13 cellular contexts compared by ENCODE assay signal in genomic region chr3:131903988-131904415, GRCh38.
DNase-seq lines count a peak whose midpoint lies in the region; ATAC-seq and TF ChIP-seq lines count a peak whose summit lies in the region.
"Had no signal": no experiment of that assay in that cellular context is flagged by ENCODE, and none has a peak within 500 bp of the region (broad histone marks: within the 10 kb centered on the region; RNA-seq: fewer than 3 reads in every experiment).

No MANE protein-coding gene starts in this region.

- peak; percentile 83 for ATAC-seq in omental fat pad (ENCODE audit: low FRiP score)
- no peak for ATAC-seq in GM18867 (IDR thresholded peaks at IDR 0.05; ENCODE audit: unreplicated experiment)

- DNase-seq in Caki2 (ENCODE audit: low read depth) (peak; percentile 41), NCI-H460 (ENCODE audit: extremely low read depth, low read depth) (peak; percentile 4), epithelial cell of prostate (ENCODE audit: low read depth, low spot score) (peak; percentile 54), omental fat pad (ENCODE audit: low spot score) (no peak), A673 (ENCODE audit: low spot score) (no peak)
- no peak for DNase-seq in activated naive CD4-positive, alpha-beta T cell treated with anti-CD3 and anti-CD28 coated beads, Interleukin-2, amount 50 U/mL, for 16 hours
- no peak for DNase-seq in activated CD4-positive, alpha-beta memory T cell treated with anti-CD3 and anti-CD28 coated beads, Interleukin-2, amount 10 ng/mL, durations not matched to agents 7 days and 5 days
- DNase-seq: activated effector memory CD4-positive, alpha-beta T cell treated with anti-CD3 and anti-CD28 coated beads, Interleukin-2, amount 50 U/mL, for 16 hours; NCI-H146; stimulated activated CD4-positive, alpha-beta T cell treated with anti-CD3 and anti-CD28 coated beads, Interleukin-1b, Interleukin-23, amount 100 ng/mL, for 48 hours had no signal

- H3K9me3 Mint-ChIP-seq in activated CD4-positive, alpha-beta memory T cell treated with anti-CD3 and anti-CD28 coated beads, Interleukin-2, amount 10 ng/mL, durations not matched to agents 7 days and 5 days: no peaks in the 10 kb centered on the region
- H3K9me3 Mint-ChIP-seq: nephron had no signal

- H3K4me1 ChIP-seq in A673 (ENCODE audit: insufficient read depth, low read length, poor library complexity, severe bottlenecking): peaks cover 43% of the 10 kb centered on the region

- H3K4me3 Mint-ChIP-seq in activated CD4-positive, alpha-beta memory T cell treated with anti-CD3 and anti-CD28 coated beads, Interleukin-2, amount 10 ng/mL, durations not matched to agents 7 days and 5 days: no peak overlapping the region
- H3K4me3 Mint-ChIP-seq: nephron had no signal

- intact Hi-C loops in A673 (cut with micrococcal nuclease; ENCODE audit: unreplicated experiment): no loop called here

- H3K4me3 ChIP-seq in A673 (ENCODE audit: low read depth, low read length, poor library complexity, severe bottlenecking): no peak overlapping the region

- no peaks in the 10 kb centered on the region for H3K36me3 Mint-ChIP-seq in activated CD4-positive, alpha-beta memory T cell treated with anti-CD3 and anti-CD28 coated beads, Interleukin-2, amount 10 ng/mL, durations not matched to agents 7 days and 5 days (ENCODE audit: low read depth)

- POLR2A ChIA-PET in A673 (lab: Charles Lee; ENCODE audit: low non-redundant PET): no interaction called here
- POLR2A ChIA-PET in activated CD4-positive, alpha-beta memory T cell treated with anti-CD3 and anti-CD28 coated beads, Interleukin-2, amount 10 ng/mL, durations not matched to agents 7 days and 5 days (lab: Charles Lee): interaction anchor here (0.6 kb wide), 1 partner anchor 102 kb away, joined by 3 read pairs; no protein-coding TSS in a partner anchor

- H3K27ac Mint-ChIP-seq in activated CD4-positive, alpha-beta memory T cell treated with anti-CD3 and anti-CD28 coated beads, Interleukin-2, amount 10 ng/mL, durations not matched to agents 7 days and 5 days: no peak overlapping the region
- H3K27ac Mint-ChIP-seq: nephron had no signal

- H3K27me3 ChIP-seq in A673 (replicated peaks; ENCODE audit: insufficient read depth, low read depth, low read length, poor library complexity): no peaks in the 10 kb centered on the region

- H3K36me3 ChIP-seq in A673 (ENCODE audit: insufficient read depth, low read length, poor library complexity, severe bottlenecking): no peaks in the 10 kb centered on the region

- CTCF ChIA-PET in A673 (lab: Charles Lee): no interaction called here
- CTCF ChIA-PET in activated CD4-positive, alpha-beta memory T cell treated with anti-CD3 and anti-CD28 coated beads, Interleukin-2, amount 10 ng/mL, durations not matched to agents 7 days and 5 days (lab: Charles Lee): no interaction called here

- no peaks in the 10 kb centered on the region for H3K9me3 ChIP-seq in A673 (ENCODE audit: low read depth, low read length, poor library complexity, severe bottlenecking)

- no peak overlapping the region for H3K27ac ChIP-seq in epithelial cell of prostate
- H3K27ac ChIP-seq in A673 (ENCODE audit: low read depth, low read length, poor library complexity, severe bottlenecking): no peak overlapping the region
- H3K27ac ChIP-seq: HL-60 had no signal

- H3K27me3 Mint-ChIP-seq in activated CD4-positive, alpha-beta memory T cell treated with anti-CD3 and anti-CD28 coated beads, Interleukin-2, amount 10 ng/mL, durations not matched to agents 7 days and 5 days: no peaks in the 10 kb centered on the region

- BruUV-seq in A673 (replicated peaks; lab: Mats Ljungman, UMichigan): no TSS peak

- no peaks in the 10 kb centered on the region for H3K4me1 Mint-ChIP-seq in activated CD4-positive, alpha-beta memory T cell treated with anti-CD3 and anti-CD28 coated beads, Interleukin-2, amount 10 ng/mL, durations not matched to agents 7 days and 5 days
- H3K4me1 Mint-ChIP-seq: nephron had no signal

- TF ChIP-seq CTCF in omental fat pad (IDR thresholded peaks at IDR 0.05) (no peak), A673 (conservative IDR thresholded peaks at IDR 0.05; ENCODE audit: low read depth, low read length) (no peak)

- in situ Hi-C loops in Caki2 (cut with HindIII; ENCODE audit: low pct_unique_long_range_greater_than_20kb, low sequenced_read_pairs): no loop called here

Comparison
In these comparisons a context has a peak if more than half of its experiments do, and no peak if none do; other contexts are left out.
1. DNase-seq: peak in Caki2 (single experiment), NCI-H460 (single experiment) and epithelial cell of prostate (single experiment); none in omental fat pad (single experiment), activated naive CD4-positive, alpha-beta T cell treated with anti-CD3 and anti-CD28 coated beads, Interleukin-2, amount 50 U/mL, for 16 hours (single experiment), A673 (single experiment) and activated CD4-positive, alpha-beta memory T cell treated with anti-CD3 and anti-CD28 coated beads, Interleukin-2, amount 10 ng/mL, durations not matched to agents 7 days and 5 days (single experiment).